Comparison of ENCODE assay signal across 22 cellular contexts in the genomic region with DNA sequence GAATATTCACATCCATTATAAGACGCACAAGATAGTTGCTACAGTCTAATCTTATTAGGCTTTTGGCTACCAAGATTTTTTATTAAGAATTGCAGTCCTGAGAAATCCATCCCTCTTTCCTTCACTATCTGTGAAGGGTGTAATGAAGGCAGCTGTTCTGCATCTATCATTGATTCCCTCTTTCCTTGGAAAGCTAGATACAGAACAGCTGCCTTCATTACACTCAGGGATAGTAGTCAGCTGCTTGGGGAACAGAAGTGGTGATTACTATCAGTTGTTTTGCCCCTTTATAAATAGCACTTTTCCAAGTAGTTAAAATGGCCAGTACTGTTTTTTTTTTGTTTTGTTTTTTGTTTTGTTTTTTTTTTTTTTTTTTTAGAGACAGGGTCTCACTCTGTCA.
DNase-seq lines count a peak whose midpoint lies in the region; ATAC-seq and TF ChIP-seq lines count a peak whose summit lies in the region.
"Had no signal": no experiment of that assay in that cellular context is flagged by ENCODE, and none has a peak within 500 bp of the region (broad histone marks: within the 10 kb centered on the region; RNA-seq: fewer than 3 reads in every experiment).

No MANE protein-coding gene starts in this region.

- no peak overlapping the region for H3K4me3 ChIP-seq in SJCRH30
- H3K4me3 ChIP-seq: BLaER1 treated with 17β-estradiol and CSF1 and Interleukin-3, amounts not matched to agents 10 nM and 100 nM; GM12878 had no signal

- no peaks in the 10 kb centered on the region for H3K9me3 ChIP-seq in CD4-positive, alpha-beta T cell (ENCODE audit: control insufficient read depth, low read length)
- no peaks in the 10 kb centered on the region for H3K9me3 ChIP-seq in SJCRH30 (replicated peaks)
- H3K9me3 ChIP-seq: BLaER1 treated with 17β-estradiol and CSF1 and Interleukin-3, amounts not matched to agents 10 nM and 100 nM had no signal

- CTCF ChIA-PET in CD4-positive, alpha-beta T cell (lab: Charles Lee): no interaction called here
- CTCF ChIA-PET in MCF 10A (lab: Yijun Ruan, JAX): interaction anchor here (0.6 to 1.5 kb wide), 7 partner anchors 13 to 934 kb away, joined by 3 to 6 read pairs (median 5); no protein-coding TSS in a partner anchor

- H3K36me3 ChIP-seq in SJCRH30: peaks cover 39% of the 10 kb centered on the region

- H3K27me3 Mint-ChIP-seq in CD4-positive, alpha-beta T cell: no peaks in the 10 kb centered on the region
- no peaks in the 10 kb centered on the region for H3K27me3 Mint-ChIP-seq in MCF 10A (ENCODE audit: insufficient read depth, unreplicated experiment)
- H3K27me3 Mint-ChIP-seq: B cell; CD8-positive, alpha-beta memory T cell had no signal

- no peaks in the 10 kb centered on the region for H3K27me3 ChIP-seq in CD4-positive, alpha-beta T cell (ENCODE audit: control insufficient read depth, insufficient read depth, low read length)
- H3K27me3 ChIP-seq in SJCRH30: no peaks in the 10 kb centered on the region
- H3K27me3 ChIP-seq: BLaER1 treated with 17β-estradiol and CSF1 and Interleukin-3, amounts not matched to agents 10 nM and 100 nM had no signal

- BruUV-seq in MCF 10A (replicated peaks; lab: Mats Ljungman, UMichigan): no TSS peak

- intact Hi-C loops in Right ventricle myocardium inferior (cut with DNase I): no loop called here
- intact Hi-C loops in cardiac septum (cut with DNase I): no loop called here
- intact Hi-C loops in CD4-positive, alpha-beta T cell (cut with DNase I, micrococcal nuclease): no loop called here
- intact Hi-C loops in MCF 10A (cut with micrococcal nuclease): no loop called here

- H3K27ac ChIP-seq in CD4-positive, alpha-beta T cell (ENCODE audit: low read depth, low read length): no peak overlapping the region
- peak overlapping the region; percentile 43; the same call in 1 of the 2 replicates for H3K27ac ChIP-seq in SJCRH30
- H3K27ac ChIP-seq: BLaER1 treated with 17β-estradiol and CSF1 and Interleukin-3, amounts not matched to agents 10 nM and 100 nM had no signal

- H3K4me1 Mint-ChIP-seq in CD4-positive, alpha-beta T cell (ENCODE audit: low read depth): no peaks in the 10 kb centered on the region
- H3K4me1 Mint-ChIP-seq in MCF 10A (ENCODE audit: insufficient read depth, unreplicated experiment): no peaks in the 10 kb centered on the region
- H3K4me1 Mint-ChIP-seq: B cell; CD8-positive, alpha-beta memory T cell had no signal

- no peak for TF ChIP-seq CTCF in CD4-positive, alpha-beta T cell (IDR thresholded peaks at IDR 0.05)
- no peak for TF ChIP-seq CTCF in MCF 10A (IDR thresholded peaks at IDR 0.05; ENCODE audit: unreplicated experiment)

- H3K9me3 Mint-ChIP-seq in CD4-positive, alpha-beta T cell: no peaks in the 10 kb centered on the region
- H3K9me3 Mint-ChIP-seq in MCF 10A (ENCODE audit: unreplicated experiment): no peaks in the 10 kb centered on the region
- H3K9me3 Mint-ChIP-seq: CD8-positive, alpha-beta memory T cell; HFFc6 had no signal

- POLR2A ChIA-PET in CD4-positive, alpha-beta T cell (lab: Charles Lee): no interaction called here
- POLR2A ChIA-PET in MCF 10A (lab: Yijun Ruan, JAX): interaction anchor here (0.6 to 5.4 kb wide), 3 partner anchors 9 to 74 kb away, joined by 3 to 23 read pairs (median 6); partner anchors contain the start of gene BPNT1

- peaks cover 83% of the 10 kb centered on the region for H3K36me3 Mint-ChIP-seq in CD4-positive, alpha-beta T cell (ENCODE audit: low read depth)
- peaks cover 77% of the 10 kb centered on the region for H3K36me3 Mint-ChIP-seq in MCF 10A (ENCODE audit: insufficient read depth, unreplicated experiment)

- peak overlapping the region; percentile 24 for H3K27ac Mint-ChIP-seq in CD4-positive, alpha-beta T cell
- H3K27ac Mint-ChIP-seq in MCF 10A (ENCODE audit: low read depth, unreplicated experiment): no peak overlapping the region
- H3K27ac Mint-ChIP-seq: B cell, HFFc6 had no signal

- no peak for DNase-seq in Right ventricle myocardium inferior (ENCODE audit: missing footprints)
- no peak for DNase-seq in cardiac septum (ENCODE audit: low spot score)
- DNase-seq in CD4-positive, alpha-beta T cell: no peak
- peak; percentile 33 to 76 for DNase-seq in SJCRH30
- peak; percentile 81 for DNase-seq in myocyte (ENCODE audit: low read depth)
- DNase-seq in globus pallidus (ENCODE audit: low spot score): no peak
- no peak for DNase-seq in MCF 10A (ENCODE audit: unreplicated experiment)
- DNase-seq: 8988T; CD8-positive, alpha-beta memory T cell; COR-L47; DMS 273 treated with DMSO at 0.1 percent for 48 hours; DND-41; EL; GOT3; H7; HFFc6 had no signal

- peaks cover 7% of the 10 kb centered on the region for H3K4me1 ChIP-seq in SJCRH30
- H3K4me1 ChIP-seq: BLaER1 treated with 17β-estradiol and CSF1 and Interleukin-3, amounts not matched to agents 10 nM and 100 nM had no signal

- no peak overlapping the region for H3K4me3 Mint-ChIP-seq in CD4-positive, alpha-beta T cell
- no peak overlapping the region for H3K4me3 Mint-ChIP-seq in MCF 10A (ENCODE audit: unreplicated experiment)
- H3K4me3 Mint-ChIP-seq: B cell; CD8-positive, alpha-beta memory T cell; HFFc6 had no signal

- ATAC-seq in Right ventricle myocardium inferior (peak; percentile 82), HG02973 (IDR thresholded peaks at IDR 0.05; ENCODE audit: unreplicated experiment) (no peak)
- no peak for ATAC-seq in CD4-positive, alpha-beta T cell (ENCODE audit: poor library complexity)
- ATAC-seq: GM12878, HCT116, HepG2 had no signal

Comparison
In these comparisons a context has a peak if more than half of its experiments do, and no peak if none do; other contexts are left out.
1. DNase-seq: peak in SJCRH30 (2 of 2) and myocyte (single experiment); none in Right ventricle myocardium inferior (single experiment), cardiac septum (single experiment), CD4-positive, alpha-beta T cell (0 of 10), globus pallidus (single experiment) and MCF 10A (single experiment).